ENCODE assay signal across 1 cellular context in the genomic region with DNA sequence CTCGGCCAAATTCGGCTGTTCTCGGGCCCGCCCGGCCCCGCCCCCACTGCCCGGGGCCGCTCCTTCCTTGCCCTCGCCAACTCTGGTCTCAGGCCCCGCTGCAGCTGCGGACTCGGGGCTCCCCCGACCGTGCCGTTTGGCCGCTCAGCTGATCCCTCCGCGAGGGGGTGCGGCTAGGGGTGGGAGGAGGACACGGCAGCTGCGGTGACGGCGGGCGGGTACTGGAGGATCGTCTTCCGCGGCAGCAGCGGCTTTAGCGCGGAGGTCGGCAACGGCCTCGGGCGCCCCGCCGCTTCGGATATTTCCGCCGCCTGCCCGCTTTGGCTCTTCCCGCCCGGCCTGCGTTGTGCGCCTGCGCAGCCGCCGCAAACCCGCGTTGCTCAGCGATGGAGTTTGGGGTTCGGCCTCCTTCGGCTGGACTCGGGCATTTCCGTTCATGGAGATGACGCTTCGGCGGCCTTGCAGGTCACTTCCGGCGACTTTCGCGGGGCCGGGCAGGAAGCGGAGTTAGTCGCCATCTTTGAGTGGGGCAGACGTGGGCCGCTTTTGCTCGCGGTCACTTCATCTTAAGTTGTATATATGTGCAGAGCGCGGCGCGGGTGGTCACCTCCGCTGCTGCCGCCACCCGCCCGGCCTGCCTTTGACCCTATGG.
A peak's percentile ranks its signal among the peaks of the same experiment; 100 is the strongest.
TF ChIP-seq lines count a peak whose summit lies in the region.

No MANE protein-coding gene starts in this region.

TF ChIP-seq in endothelial cell of umbilical vein, 7 proteins besides CTCF, POLR2A, EP300 and RAD21:
- TF ChIP-seq POLR2AphosphoS5 (IDR thresholded peaks at IDR 0.05; ENCODE audit: insufficient read depth, low read depth, low read length), result peak; percentile 25
- no peak for TF ChIP-seq FOS (IDR thresholded peaks at IDR 0.05; ENCODE audit: borderline replicate concordance, insufficient read depth, low read length)
- TF ChIP-seq, protein P1, sequence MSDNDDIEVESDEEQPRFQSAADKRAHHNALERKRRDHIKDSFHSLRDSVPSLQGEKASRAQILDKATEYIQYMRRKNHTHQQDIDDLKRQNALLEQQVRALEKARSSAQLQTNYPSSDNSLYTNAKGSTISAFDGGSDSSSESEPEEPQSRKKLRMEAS (IDR thresholded peaks at IDR 0.05; ENCODE audit: insufficient read depth, insufficient read length), result no peak
